ENCODE assay signal across 8 cellular contexts in the genomic region with DNA sequence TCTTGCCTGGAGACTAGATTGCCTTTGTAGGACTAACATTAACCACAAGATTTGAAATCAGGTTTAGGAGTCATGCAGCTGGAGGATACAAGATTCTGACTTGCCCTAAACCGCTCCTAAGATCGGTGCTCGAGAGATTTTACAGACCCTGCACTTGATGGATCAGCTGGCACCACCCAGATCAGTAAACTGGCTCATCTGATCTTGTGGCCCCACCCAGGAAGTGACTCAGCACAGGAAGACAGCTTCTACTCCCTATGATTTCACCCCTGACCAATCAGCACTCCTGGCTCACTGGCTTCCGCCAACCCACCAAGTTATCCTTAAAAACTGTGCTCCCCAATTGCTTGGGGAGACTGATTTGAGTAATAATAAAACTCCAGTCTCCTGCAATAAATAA. TPM values are rescaled to one million over a fixed set of nuclear protein-coding genes. Genes with fewer than 3 reads are reported as not detected.
DNase-seq lines count a peak whose midpoint lies in the region; ATAC-seq and TF ChIP-seq lines count a peak whose summit lies in the region.

No MANE protein-coding gene starts in this region.

- H3K9me3 Mint-ChIP-seq in HFFc6 (peaks cover 4% of the 10 kb centered on the region), memory B cell (no peaks in the 10 kb centered on the region)
- peaks cover 7% of the 10 kb centered on the region for H3K9me3 Mint-ChIP-seq in activated CD8-positive, alpha-beta T cell treated with anti-CD3 and anti-CD28 coated beads, Interleukin-2, amount 10 ng/mL, durations not matched to agents 7 days and 5 days (ENCODE audit: insufficient read depth)

- H3K27me3 Mint-ChIP-seq in HFFc6 (ENCODE audit: insufficient read depth), result no peaks in the 10 kb centered on the region; the same call in 1 of the 2 replicates
- H3K27me3 Mint-ChIP-seq in activated CD8-positive, alpha-beta T cell treated with anti-CD3 and anti-CD28 coated beads, Interleukin-2, amount 10 ng/mL, durations not matched to agents 7 days and 5 days (ENCODE audit: low read depth), result no peaks in the 10 kb centered on the region
- no peaks in the 10 kb centered on the region for H3K27me3 Mint-ChIP-seq in memory B cell

- no peak for TF ChIP-seq CTCF in BE2C (IDR thresholded peaks at IDR 0.05; ENCODE audit: low read depth, low read length)
- TF ChIP-seq CTCF in HFFc6 (IDR thresholded peaks at IDR 0.05), result no peak
- TF ChIP-seq CTCF in GM13976 (IDR thresholded peaks at IDR 0.05; ENCODE audit: borderline replicate concordance, control extremely low read depth, extremely low read depth, insufficient read depth, missing control alignments), result no peak

- H3K36me3 Mint-ChIP-seq in HFFc6 (ENCODE audit: low read depth) (peaks cover 11% of the 10 kb centered on the region), memory B cell (no peaks in the 10 kb centered on the region)
- H3K36me3 Mint-ChIP-seq in activated CD8-positive, alpha-beta T cell treated with anti-CD3 and anti-CD28 coated beads, Interleukin-2, amount 10 ng/mL, durations not matched to agents 7 days and 5 days (ENCODE audit: low read depth), result peaks cover 18% of the 10 kb centered on the region

- H3K4me3 ChIP-seq in BE2C (ENCODE audit: low read depth, low read length), result no peak overlapping the region

- peaks cover 18% of the 10 kb centered on the region for H3K4me1 ChIP-seq in BE2C

- H3K4me3 Mint-ChIP-seq in HFFc6 (no peak overlapping the region; the same call in 1 of the 2 replicates), memory B cell (peak overlapping the region; percentile 46)
- H3K4me3 Mint-ChIP-seq in activated CD8-positive, alpha-beta T cell treated with anti-CD3 and anti-CD28 coated beads, Interleukin-2, amount 10 ng/mL, durations not matched to agents 7 days and 5 days, result peak overlapping the region; percentile 54

- H3K36me3 ChIP-seq in BE2C, result no peaks in the 10 kb centered on the region

- POLR2A ChIA-PET in activated CD8-positive, alpha-beta T cell treated with anti-CD3 and anti-CD28 coated beads, Interleukin-2, amount 10 ng/mL, durations not matched to agents 7 days and 5 days (lab: Charles Lee), result interaction anchor here (1.2 kb wide), 1 partner anchor 375 kb away, joined by 5 read pairs; a partner anchor contains a TSS

- H3K27me3 ChIP-seq in BE2C, result no peaks in the 10 kb centered on the region

- H3K27ac Mint-ChIP-seq in HFFc6 (peak overlapping the region; percentile 24; the same call in 1 of the 2 replicates), memory B cell (no peak overlapping the region)
- H3K27ac Mint-ChIP-seq in activated CD8-positive, alpha-beta T cell treated with anti-CD3 and anti-CD28 coated beads, Interleukin-2, amount 10 ng/mL, durations not matched to agents 7 days and 5 days, result peak overlapping the region; percentile 78

- CTCF ChIA-PET in activated CD8-positive, alpha-beta T cell treated with anti-CD3 and anti-CD28 coated beads, Interleukin-2, amount 10 ng/mL, durations not matched to agents 7 days and 5 days (lab: Charles Lee), result no interaction called here

- H3K4me1 Mint-ChIP-seq in HFFc6 (ENCODE audit: low read depth) (peaks cover 12% of the 10 kb centered on the region), memory B cell (peaks cover 5% of the 10 kb centered on the region)
- peaks cover 17% of the 10 kb centered on the region for H3K4me1 Mint-ChIP-seq in activated CD8-positive, alpha-beta T cell treated with anti-CD3 and anti-CD28 coated beads, Interleukin-2, amount 10 ng/mL, durations not matched to agents 7 days and 5 days (ENCODE audit: low read depth)

- in situ Hi-C loops in GM13976 (cut with MboI; ENCODE audit: low sequenced_read_pairs, unreplicated experiment), result no loop called here

- DNase-seq in BE2C (peak; percentile 42), HFFc6 (no peak), memory B cell (ENCODE audit: low spot score in 2 of 2) (no peak), NCI-H345 treated with DMSO at 0.1 percent for 48 hours (lab: John Stamatoyannopoulos, UW; ENCODE audit: unreplicated experiment) (no peak), GM13976 (ENCODE audit: low spot score) (no peak), iPS-NIHi7 (ENCODE audit: extremely low spot score) (no peak), NCI-H2227 (lab: John Stamatoyannopoulos, UW; ENCODE audit: unreplicated experiment) (no peak)
- DNase-seq in activated CD8-positive, alpha-beta T cell treated with anti-CD3 and anti-CD28 coated beads, Interleukin-2, amount 10 ng/mL, durations not matched to agents 7 days and 5 days, result peak; percentile 59

- H3K9me3 ChIP-seq in BE2C, result no peaks in the 10 kb centered on the region

- no peak for ATAC-seq in activated CD8-positive, alpha-beta T cell treated with anti-CD3 and anti-CD28 coated beads, Interleukin-2, amount 10 ng/mL, durations not matched to agents 7 days and 5 days
- no peak for ATAC-seq in memory B cell (ENCODE audit: low read depth)

RNA-seq across cellular contexts. Expression of a gene that starts 0.9 kb away (rescaled TPM):
- polyA plus RNA-seq in BE2C (2012; ENCODE audit: insufficient read depth, insufficient read length, low read depth), result not detected
- total RNA-seq in HFFc6 (2021; fragmentation: NEBNext Ultra II Directional; extraction: Animal tissue kit (Norgen Biotek cat#: 25700)), result under 1 TPM; 0.15 to 0.74 (median 0.34) TPM
- under 1 TPM; 0.37 to 0.61 TPM for total RNA-seq in activated CD8-positive, alpha-beta T cell treated with anti-CD3 and anti-CD28 coated beads, Interleukin-2, amount 10 ng/mL, durations not matched to agents 7 days and 5 days

RNA-seq across cellular contexts. Expression of a gene that starts 8.5 kb away (rescaled TPM):
- 24.6 TPM for polyA plus RNA-seq in BE2C (2012; ENCODE audit: insufficient read depth, insufficient read length, low read depth)
- 10 to 100 TPM; 38.6 to 45.0 (median 41.1) TPM for total RNA-seq in HFFc6 (2021; fragmentation: NEBNext Ultra II Directional; extraction: Animal tissue kit (Norgen Biotek cat#: 25700))
- 10 to 100 TPM; 53.3 to 54.6 TPM for total RNA-seq in activated CD8-positive, alpha-beta T cell treated with anti-CD3 and anti-CD28 coated beads, Interleukin-2, amount 10 ng/mL, durations not matched to agents 7 days and 5 days

Comparison
In these comparisons a context has a peak if more than half of its experiments do, and no peak if none do; other contexts are left out.
1. DNase-seq: peak in BE2C (single experiment) and activated CD8-positive, alpha-beta T cell treated with anti-CD3 and anti-CD28 coated beads, Interleukin-2, amount 10 ng/mL, durations not matched to agents 7 days and 5 days (single experiment); none in HFFc6 (single experiment), memory B cell (0 of 2), NCI-H345 treated with DMSO at 0.1 percent for 48 hours (single experiment), GM13976 (single experiment), iPS-NIHi7 (single experiment) and NCI-H2227 (single experiment).